In the genomic region with DNA sequence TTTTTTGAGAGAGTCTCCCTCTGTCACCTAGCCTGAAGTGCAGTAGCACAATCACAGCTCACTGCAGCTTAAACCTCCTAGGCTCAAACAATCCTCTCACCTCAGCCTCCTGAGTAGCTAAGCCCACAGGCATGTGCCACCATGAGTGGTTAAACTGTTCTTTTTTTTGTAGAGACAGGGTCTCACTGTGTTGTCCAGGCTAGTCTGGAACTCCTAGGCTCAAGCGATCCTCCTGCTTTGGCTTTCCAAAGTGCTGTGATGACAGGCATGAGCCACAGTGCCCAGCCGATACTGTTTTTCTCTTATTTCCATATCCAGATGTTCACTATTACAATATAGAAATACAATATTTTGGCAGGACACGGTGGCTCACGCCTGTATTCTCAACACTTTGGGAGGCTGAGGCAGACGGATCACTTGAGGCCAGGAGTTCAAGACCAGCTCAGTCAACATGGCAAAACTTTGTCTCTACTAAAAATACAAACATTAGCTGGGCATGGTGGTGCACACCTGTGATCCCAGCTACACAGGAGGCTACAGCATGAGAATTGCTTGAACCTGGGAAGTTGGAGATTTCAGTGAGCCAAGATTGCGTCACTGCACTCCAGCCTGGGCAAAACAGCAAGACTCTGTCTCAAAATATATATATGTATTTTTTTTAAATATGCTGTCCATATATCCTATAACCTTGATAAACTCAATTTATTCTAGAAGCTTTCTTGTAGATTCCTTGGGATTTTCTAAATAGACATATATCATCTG, we compare ENCODE assay signal across 18 cellular contexts. TPM values are rescaled to one million over a fixed set of nuclear protein-coding genes. Genes with fewer than 3 reads are reported as not detected.
DNase-seq lines count a peak whose midpoint lies in the region; FAIRE-seq and TF ChIP-seq lines count a peak whose summit lies in the region.
"Had no signal": no experiment of that assay in that cellular context is flagged by ENCODE, and none has a peak within 500 bp of the region (broad histone marks: within the 10 kb centered on the region; RNA-seq: fewer than 3 reads in every experiment).

No MANE protein-coding gene starts in this region.

- H3K4me1 ChIP-seq in adrenal gland (replicated peaks in 1 of 2): peaks cover 2 to 31% of the 10 kb centered on the region in 2 donors
- H3K4me1 ChIP-seq: HAP-1 had no signal

- H3K36me3 ChIP-seq in adrenal gland (replicated peaks in 1 of 2): no peaks in the 10 kb centered on the region

- no peak overlapping the region for H3K4me3 Mint-ChIP-seq in progenitor cell of endocrine pancreas (ENCODE audit: low read depth)
- H3K4me3 Mint-ChIP-seq: CD14-positive monocyte, HFFc6 had no signal

- TF ChIP-seq CTCF in VCaP (conservative IDR thresholded peaks at IDR 0.05) (no peak), progenitor cell of endocrine pancreas (IDR thresholded peaks at IDR 0.05; ENCODE audit: unreplicated experiment) (no peak), adrenal gland (IDR thresholded peaks at IDR 0.05) (no peak)

- H3K27ac ChIP-seq in VCaP: 0 out of 2 replicates have a peak overlapping the region, but pooled peaks have one; percentile 8
- no peak overlapping the region for H3K27ac ChIP-seq in adrenal gland
- H3K27ac ChIP-seq: KMS-11 had no signal

- H3K9me3 Mint-ChIP-seq in progenitor cell of endocrine pancreas (ENCODE audit: low read depth): peaks cover 4% of the 10 kb centered on the region
- H3K9me3 Mint-ChIP-seq: HFFc6 had no signal

- TF ChIP-seq POLR2A in GM12891 (IDR thresholded peaks at IDR 0.05; ENCODE audit: low read depth, low read length) (no peak), adrenal gland (IDR thresholded peaks at IDR 0.05) (no peak)

- H3K9me3 ChIP-seq in adrenal gland (replicated peaks in 1 of 3): no peaks in the 10 kb centered on the region
- H3K9me3 ChIP-seq: HAP-1 had no signal

- FAIRE-seq in GM12891 (lab: Jason Lieb, UNC): no peak
- FAIRE-seq: G401.6, GM12892, H1, HTR-8/SVneo had no signal

- H3K4me1 Mint-ChIP-seq in progenitor cell of endocrine pancreas (ENCODE audit: low read depth): peaks cover 3% of the 10 kb centered on the region

- H3K27me3 Mint-ChIP-seq in progenitor cell of endocrine pancreas: no peaks in the 10 kb centered on the region

- 96 to 99% (median 97%) methylated on average over 6 of the region's 6 CpGs for WGBS in adrenal gland, 4 donors

- H3K36me3 Mint-ChIP-seq in progenitor cell of endocrine pancreas (ENCODE audit: insufficient read depth): peaks cover 12% of the 10 kb centered on the region

- H3K4me3 ChIP-seq in adrenal gland: no peak overlapping the region
- H3K4me3 ChIP-seq: HAP-1 had no signal

- peak overlapping the region; percentile 52 for H3K27ac Mint-ChIP-seq in progenitor cell of endocrine pancreas

- DNase-seq in NCI-H82 (lab: John Stamatoyannopoulos, UW): peak; percentile 25
- DNase-seq in NCI-H82 treated with DMSO at 0.1 percent for 48 hours (lab: John Stamatoyannopoulos, UW; ENCODE audit: unreplicated experiment): no peak
- no peak for DNase-seq in GM12891 (ENCODE audit: insufficient read length, low spot score)
- DNase-seq in progenitor cell of endocrine pancreas (ENCODE audit: low spot score, unreplicated experiment): no peak
- DNase-seq in COR-L47 (lab: John Stamatoyannopoulos, UW): no peak
- no peak for DNase-seq in adrenal gland
- DNase-seq: DMS153, DMS79 treated with DMSO at 0.1 percent for 48 hours, EL, HFFc6 had no signal

- intact Hi-C loops in adrenal gland (cut with DNase I): no loop called here

- no peaks in the 10 kb centered on the region for H3K27me3 ChIP-seq in adrenal gland

TF ChIP-seq in GM12891, 5 proteins besides CTCF, POLR2A, EP300 and RAD21:
- TF ChIP-seq SPI1 (IDR thresholded peaks at IDR 0.05; ENCODE audit: low read depth, low read length) (no peak), POLR2AphosphoS5 (IDR thresholded peaks at IDR 0.05; ENCODE audit: low read depth, low read length) (0 out of 2 replicates have a peak, but pooled peaks have one; percentile 17)
TF ChIP-seq in GM12891: peak in this region for 1.

RNA-seq across cellular contexts. Expression of a gene that starts 24.7 kb away (rescaled TPM):
- polyA plus RNA-seq in GM12891 (2012; ENCODE audit: low read depth, missing spikeins): 16.5 TPM
- total RNA-seq in progenitor cell of endocrine pancreas: 69.0 and 74.2 TPM in 2 replicates
- 10 to 100 TPM; 13.8 to 59.8 (median 42.9) TPM for total RNA-seq in adrenal gland
- 10 to 100 TPM; 15.0 to 42.7 (median 15.1) TPM for polyA plus RNA-seq in adrenal gland
